Comparison of ENCODE assay signal across 1 cellular context in the genomic region with DNA sequence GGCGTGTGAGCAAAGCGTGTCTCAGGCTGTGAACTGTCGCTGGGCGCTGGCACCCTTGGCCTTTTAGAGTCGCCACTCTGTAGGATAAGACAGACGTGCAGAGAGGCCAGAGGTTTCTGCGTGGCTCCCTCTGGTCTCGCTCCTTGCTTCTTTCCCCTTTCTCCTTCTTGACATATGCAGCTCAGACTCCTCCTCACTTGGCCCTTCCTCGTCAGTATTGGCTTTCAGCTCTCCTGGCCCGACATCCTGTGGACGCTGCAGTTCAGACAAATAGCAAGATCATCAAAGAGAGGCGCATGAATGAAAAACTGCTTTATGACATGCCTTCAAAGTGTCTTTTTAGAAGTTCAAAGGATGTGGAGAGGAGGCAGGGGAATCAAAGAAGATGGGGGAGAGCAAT.
TF ChIP-seq lines count a peak whose summit lies in the region.

No MANE protein-coding gene starts in this region.

TF ChIP-seq in IMR-90, 13 proteins besides CTCF, POLR2A, EP300 and RAD21:
- TF ChIP-seq, protein P1, sequence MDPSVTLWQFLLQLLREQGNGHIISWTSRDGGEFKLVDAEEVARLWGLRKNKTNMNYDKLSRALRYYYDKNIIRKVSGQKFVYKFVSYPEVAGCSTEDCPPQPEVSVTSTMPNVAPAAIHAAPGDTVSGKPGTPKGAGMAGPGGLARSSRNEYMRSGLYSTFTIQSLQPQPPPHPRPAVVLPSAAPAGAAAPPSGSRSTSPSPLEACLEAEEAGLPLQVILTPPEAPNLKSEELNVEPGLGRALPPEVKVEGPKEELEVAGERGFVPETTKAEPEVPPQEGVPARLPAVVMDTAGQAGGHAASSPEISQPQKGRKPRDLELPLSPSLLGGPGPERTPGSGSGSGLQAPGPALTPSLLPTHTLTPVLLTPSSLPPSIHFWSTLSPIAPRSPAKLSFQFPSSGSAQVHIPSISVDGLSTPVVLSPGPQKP (IDR thresholded peaks at IDR 0.05; ENCODE audit: borderline replicate concordance, low read depth, low read length), result no peak
- TF ChIP-seq, protein P2, sequence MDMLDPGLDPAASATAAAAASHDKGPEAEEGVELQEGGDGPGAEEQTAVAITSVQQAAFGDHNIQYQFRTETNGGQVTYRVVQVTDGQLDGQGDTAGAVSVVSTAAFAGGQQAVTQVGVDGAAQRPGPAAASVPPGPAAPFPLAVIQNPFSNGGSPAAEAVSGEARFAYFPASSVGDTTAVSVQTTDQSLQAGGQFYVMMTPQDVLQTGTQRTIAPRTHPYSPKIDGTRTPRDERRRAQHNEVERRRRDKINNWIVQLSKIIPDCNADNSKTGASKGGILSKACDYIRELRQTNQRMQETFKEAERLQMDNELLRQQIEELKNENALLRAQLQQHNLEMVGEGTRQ (IDR thresholded peaks at IDR 0.05; ENCODE audit: low read depth, low read length), result no peak
- TF ChIP-seq MXI1 (IDR thresholded peaks at IDR 0.05; ENCODE audit: borderline replicate concordance, low read depth, low read length), result no peak
